In genomic region chr2:231714639-231715498, GRCh38 we compare ENCODE assay signal across 1 cellular context.
TF ChIP-seq lines count a peak whose summit lies in the region.

No MANE protein-coding gene starts in this region.

TF ChIP-seq in K562, 482 proteins besides CTCF, POLR2A, EP300 and RAD21 (continued from another document and continues in another):
- TF ChIP-seq ZNF609 (CRISPR knock-in tag; IDR thresholded peaks at IDR 0.05; ENCODE audit: borderline replicate concordance) (no peak), BCOR (IDR thresholded peaks at IDR 0.05) (no peak), AFF4 (CRISPR knock-in tag; IDR thresholded peaks at IDR 0.05) (no peak), MITF (IDR thresholded peaks at IDR 0.05) (no peak), U2AF2 (optimal IDR thresholded peaks at IDR 0.05; ENCODE audit: low read depth, low read length) (no peak), RBM22 (IDR thresholded peaks at IDR 0.05; ENCODE audit: low read depth, low read length, poor library complexity, severe bottlenecking) (peak; percentile 63), ERF (CRISPR knock-in tag; IDR thresholded peaks at IDR 0.05) (no peak), XRCC3 (IDR thresholded peaks at IDR 0.05) (no peak), ZNF311 (CRISPR knock-in tag; IDR thresholded peaks at IDR 0.05) (no peak), E2F5 (CRISPR knock-in tag; IDR thresholded peaks at IDR 0.05) (no peak), PCBP2 (IDR thresholded peaks at IDR 0.05; ENCODE audit: low read depth, low read length, poor library complexity, severe bottlenecking) (no peak), ZNF277 (CRISPR knock-in tag; IDR thresholded peaks at IDR 0.05; ENCODE audit: borderline replicate concordance) (no peak), NFE2L1 (tag; IDR thresholded peaks at IDR 0.05; ENCODE audit: borderline replicate concordance, low read depth) (no peak), ETV5 (CRISPR knock-in tag; IDR thresholded peaks at IDR 0.05; ENCODE audit: low read depth) (no peak), MAZ (CRISPR knock-in tag; conservative IDR thresholded peaks at IDR 0.05 in 1 of 2, IDR thresholded peaks at IDR 0.05 in 1 of 2) (no peak), ZNF75A (CRISPR knock-in tag; IDR thresholded peaks at IDR 0.05) (no peak), RBM25 (IDR thresholded peaks at IDR 0.05; ENCODE audit: low read depth, low read length, severe bottlenecking) (no peak), HOXB6 (CRISPR knock-in tag; IDR thresholded peaks at IDR 0.05; ENCODE audit: borderline replicate concordance) (no peak), GABPB2 (CRISPR knock-in tag; conservative IDR thresholded peaks at IDR 0.05) (no peak), POU5F1 (IDR thresholded peaks at IDR 0.05; ENCODE audit: borderline replicate concordance, low read depth, low read length, partially characterized antibody) (no peak), PTTG1 (tag; IDR thresholded peaks at IDR 0.05; ENCODE audit: low read depth) (no peak), ARID2 (IDR thresholded peaks at IDR 0.05) (peak; percentile 62; the same call in 1 of the 2 replicates), XRCC4 (IDR thresholded peaks at IDR 0.05; ENCODE audit: extremely low read depth, insufficient read depth, insufficient read length) (no peak), HMG20A (CRISPR knock-in tag; conservative IDR thresholded peaks at IDR 0.05) (no peak), ZFX (CRISPR knock-in tag; IDR thresholded peaks at IDR 0.05) (no peak; the same call in 1 of the 2 replicates), ZNF146 (CRISPR knock-in tag; IDR thresholded peaks at IDR 0.05; ENCODE audit: unreplicated experiment) (no peak), HDAC6 (IDR thresholded peaks at IDR 0.05; ENCODE audit: low read depth, low read length) (no peak), CBX1 (IDR thresholded peaks at IDR 0.05; ENCODE audit: low read depth) (no peak), ZNF512 (tag; IDR thresholded peaks at IDR 0.05) (no peak), ZNF707 (CRISPR knock-in tag; conservative IDR thresholded peaks at IDR 0.05) (no peak), RBBP5 (IDR thresholded peaks at IDR 0.05; ENCODE audit: borderline replicate concordance, insufficient read depth, low read length, poor library complexity, severe bottlenecking) (no peak), KDM4B (IDR thresholded peaks at IDR 0.05; ENCODE audit: borderline replicate concordance in 2 of 2, low read depth in 1 of 2) (no peak), COPS2 (conservative IDR thresholded peaks at IDR 0.05) (no peak), SAFB2 (IDR thresholded peaks at IDR 0.05; ENCODE audit: borderline replicate concordance, low read depth, low read length, severe bottlenecking) (no peak), SMAD3 (CRISPR knock-in tag; conservative IDR thresholded peaks at IDR 0.05) (no peak), PHB (CRISPR knock-in tag; IDR thresholded peaks at IDR 0.05) (no peak), BMI1 (IDR thresholded peaks at IDR 0.05; ENCODE audit: low read length) (no peak), IRF2 (CRISPR knock-in tag; IDR thresholded peaks at IDR 0.05) (no peak), NCOA6 (IDR thresholded peaks at IDR 0.05) (no peak), RBFOX2 (IDR thresholded peaks at IDR 0.05; ENCODE audit: low read depth, low read length) (peak; percentile 55), KDM2B (CRISPR knock-in tag; IDR thresholded peaks at IDR 0.05) (no peak), FOXM1 (IDR thresholded peaks at IDR 0.05; ENCODE audit: low read depth) (no peak), FOXM1 (CRISPR knock-in tag; IDR thresholded peaks at IDR 0.05; ENCODE audit: low read depth) (no peak), HEY1 (CRISPR knock-in tag; IDR thresholded peaks at IDR 0.05; ENCODE audit: borderline replicate concordance) (no peak), NCOR1 (IDR thresholded peaks at IDR 0.05) (peak; percentile 34; the same call in 1 of the 2 replicates), HMGXB4 (CRISPR knock-in tag; IDR thresholded peaks at IDR 0.05) (no peak), XRCC5 (IDR thresholded peaks at IDR 0.05; ENCODE audit: low read depth, low read length) (0 out of 2 replicates have a peak, but pooled peaks have one; percentile 32), ILK (tag; IDR thresholded peaks at IDR 0.05; ENCODE audit: borderline replicate concordance, low read depth) (no peak), MCM7 (IDR thresholded peaks at IDR 0.05) (no peak), POLR2G (IDR thresholded peaks at IDR 0.05; ENCODE audit: low read depth, low read length) (peak; percentile 74), PHF8 (IDR thresholded peaks at IDR 0.05; ENCODE audit: borderline replicate concordance, low read length) (0 out of 2 replicates have a peak, but pooled peaks have one; percentile 12), PTBP1 (IDR thresholded peaks at IDR 0.05; ENCODE audit: low read depth, low read length) (0 out of 2 replicates have a peak, but pooled peaks have one; percentile 49), ZC3H8 (IDR thresholded peaks at IDR 0.05) (no peak), TSC22D4 (tag; IDR thresholded peaks at IDR 0.05) (no peak), HNRNPUL1 (IDR thresholded peaks at IDR 0.05; ENCODE audit: low read length) (no peak), RNF2 (IDR thresholded peaks at IDR 0.05) (no peak), MBD1 (CRISPR knock-in tag; IDR thresholded peaks at IDR 0.05) (no peak), ASH1L (IDR thresholded peaks at IDR 0.05; ENCODE audit: borderline replicate concordance, low read depth, partially characterized antibody) (no peak)
